Comparison of ENCODE assay signal across 7 cellular contexts in the genomic region with DNA sequence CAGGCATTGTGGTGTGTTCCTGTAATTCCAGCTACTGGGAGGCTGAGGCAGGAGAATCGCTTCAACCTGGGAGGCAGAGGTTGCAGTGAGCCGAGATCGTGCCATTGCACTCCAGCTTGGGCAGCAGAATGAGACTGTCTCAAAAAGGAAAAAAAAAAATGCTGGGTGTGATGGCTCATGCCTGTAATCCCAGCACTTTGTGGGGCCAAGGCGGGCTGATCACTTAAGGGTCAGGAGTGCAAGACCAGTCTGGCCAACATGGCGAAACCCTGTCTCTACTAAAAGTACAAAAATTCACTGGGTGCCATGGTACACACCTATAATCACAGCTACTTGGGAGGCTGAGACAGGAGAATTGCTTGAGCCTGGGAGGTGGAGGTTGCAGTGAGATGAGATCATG. TPM values are rescaled to one million over a fixed set of nuclear protein-coding genes. Genes with fewer than 3 reads are reported as not detected.
"Had no signal": no experiment of that assay in that cellular context is flagged by ENCODE, and none has a peak within 500 bp of the region (broad histone marks: within the 10 kb centered on the region; RNA-seq: fewer than 3 reads in every experiment).

No MANE protein-coding gene starts in this region.

RNA-seq across cellular contexts. Expression of a gene that starts 59.7 kb away (rescaled TPM):
- total RNA-seq: activated CD8-positive, alpha-beta memory T cell treated with anti-CD3 and anti-CD28 coated beads for 36 hours; activated naive CD4-positive, alpha-beta T cell treated with anti-CD3 and anti-CD28 coated beads, Interleukin-2, amount 50 U/mL, for 72 hours; endodermal cell; sciatic nerve; SJCRH30; T-helper 2 cell treated with Interferon-gamma antibody and Interleukin-4, amounts not matched to agents 100 ng/mL and 5 ng/mL, for 36 hours had no signal
- polyA plus RNA-seq: keratinocyte had no signal
